In the genomic region with DNA sequence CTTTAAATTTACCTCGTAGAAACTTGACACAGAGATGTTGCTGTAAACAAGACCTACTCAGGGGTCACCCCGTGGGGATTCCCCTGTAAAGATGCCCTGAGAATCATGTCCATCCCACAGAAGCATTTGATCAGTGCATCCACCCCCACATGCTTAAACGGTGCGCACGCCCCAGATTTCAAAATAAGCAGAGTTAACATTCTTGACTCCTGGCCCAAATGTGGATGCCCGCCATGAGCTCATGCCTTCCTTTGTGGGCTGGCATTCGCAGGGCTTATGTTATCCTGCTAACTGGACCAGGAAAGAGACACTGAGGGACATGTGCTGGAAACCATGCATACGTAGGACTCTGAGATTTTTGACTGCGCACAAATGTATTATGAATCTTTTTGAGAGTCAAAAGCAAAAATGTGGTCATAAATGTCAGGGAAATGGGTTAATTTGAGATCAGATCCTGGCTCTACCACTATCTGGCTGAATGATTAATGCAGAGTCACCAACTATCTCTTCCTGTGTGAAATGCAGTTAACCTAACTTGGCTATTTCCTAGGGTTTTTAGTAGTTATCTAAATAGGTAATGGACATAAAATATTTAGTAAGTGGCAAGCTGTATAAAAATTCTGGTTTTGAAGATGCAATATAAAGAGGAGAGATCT, we compare ENCODE assay signal across 22 cellular contexts. TPM values are rescaled to one million over a fixed set of nuclear protein-coding genes. Genes with fewer than 3 reads are reported as not detected.
DNase-seq lines count a peak whose midpoint lies in the region; ATAC-seq and TF ChIP-seq lines count a peak whose summit lies in the region.
"Had no signal": no experiment of that assay in that cellular context is flagged by ENCODE, and none has a peak within 500 bp of the region (broad histone marks: within the 10 kb centered on the region; RNA-seq: fewer than 3 reads in every experiment).

No MANE protein-coding gene starts in this region.

- no peak overlapping the region for H3K4me3 Mint-ChIP-seq in activated CD4-positive, alpha-beta T cell treated with anti-CD3 and anti-CD28 coated beads for 36 hours
- H3K4me3 Mint-ChIP-seq: CD4-positive, alpha-beta T cell; effector memory CD8-positive, alpha-beta T cell; IgD-negative memory B cell; natural killer cell treated with Interleukin-12 subunit alpha and Interleukin-12 subunit beta and Interleukin-15 and Interleukin-18, amount 100 ng/mL, for 72 hours had no signal

- H3K79me2 ChIP-seq in PC-3 (ENCODE audit: low read length) = no peaks in the 10 kb centered on the region
- no peaks in the 10 kb centered on the region for H3K79me2 ChIP-seq in mammary epithelial cell (ENCODE audit: insufficient read depth, low read length)

- no peaks in the 10 kb centered on the region for H3F3A ChIP-seq in PC-3 (ENCODE audit: low read length, unreplicated experiment)

- H3K27me3 ChIP-seq in PC-3 (ENCODE audit: low read length) (no peaks in the 10 kb centered on the region), mammary epithelial cell (ENCODE audit: insufficient read depth, low read length) (no peaks in the 10 kb centered on the region), skeletal muscle satellite cell (ENCODE audit: control insufficient read depth, insufficient read depth, low read length) (no peaks in the 10 kb centered on the region)
- H3K27me3 ChIP-seq: brain microvascular endothelial cell, pancreas, Peyer's patch, tibial nerve had no signal

- peaks cover 33% of the 10 kb centered on the region for H3K4me1 Mint-ChIP-seq in activated CD4-positive, alpha-beta T cell treated with anti-CD3 and anti-CD28 coated beads for 36 hours

- H3K4me1 ChIP-seq in PC-3 (ENCODE audit: insufficient read depth, low read length) (peaks cover 25% of the 10 kb centered on the region), mammary epithelial cell (ENCODE audit: insufficient read depth, low read length) (peaks cover 8% of the 10 kb centered on the region), skeletal muscle satellite cell (ENCODE audit: control insufficient read depth, insufficient read depth, low read length) (peaks cover 29% of the 10 kb centered on the region)
- H3K4me1 ChIP-seq: pancreas, Peyer's patch, tibial nerve had no signal

- H3K4me2 ChIP-seq in PC-3 (ENCODE audit: low read length) = no peak overlapping the region
- no peak overlapping the region for H3K4me2 ChIP-seq in mammary epithelial cell (ENCODE audit: insufficient read depth, low read depth, low read length)
- H3K4me2 ChIP-seq in skeletal muscle satellite cell (ENCODE audit: low read length) = peak overlapping the region; percentile 39

- H4K20me1 ChIP-seq in PC-3 (ENCODE audit: low read length) (no peaks in the 10 kb centered on the region), mammary epithelial cell (ENCODE audit: insufficient read depth, low read length) (no peaks in the 10 kb centered on the region)

- H3K9me3 Mint-ChIP-seq in activated CD4-positive, alpha-beta T cell treated with anti-CD3 and anti-CD28 coated beads for 36 hours (ENCODE audit: low read depth) = no peaks in the 10 kb centered on the region
- H3K9me3 Mint-ChIP-seq: CD4-positive, alpha-beta T cell; IgD-negative memory B cell had no signal

- no peak overlapping the region for H3K27ac ChIP-seq in PC-3 (ENCODE audit: low read length)
- H3K27ac ChIP-seq in mammary epithelial cell (ENCODE audit: insufficient read depth, low read depth, low read length) = no peak overlapping the region
- H3K27ac ChIP-seq: 22Rv1, brain microvascular endothelial cell, coronary artery, pancreas, Peyer's patch, tibial nerve had no signal

- no peak for TF ChIP-seq CTCF in PC-3 (conservative IDR thresholded peaks at IDR 0.05; ENCODE audit: low read depth, low read length)
- no peak for TF ChIP-seq CTCF in mammary epithelial cell (conservative IDR thresholded peaks at IDR 0.05 in 1 of 2, IDR thresholded peaks at IDR 0.05 in 1 of 2; ENCODE audit: extremely low read depth in 1 of 2, insufficient read depth in 1 of 2, low read depth in 1 of 2, low read length in 2 of 2)

- H3K36me3 ChIP-seq in PC-3 (ENCODE audit: low read depth, low read length) (no peaks in the 10 kb centered on the region), mammary epithelial cell (ENCODE audit: insufficient read depth, low read length) (no peaks in the 10 kb centered on the region), skeletal muscle satellite cell (ENCODE audit: insufficient read depth, low read length) (no peaks in the 10 kb centered on the region)
- H3K36me3 ChIP-seq: brain microvascular endothelial cell, pancreas, Peyer's patch, tibial nerve had no signal

- intact Hi-C loops in activated CD4-positive, alpha-beta T cell treated with anti-CD3 and anti-CD28 coated beads for 36 hours (cut with DNase I, micrococcal nuclease) = loop anchor here in 1 of 2 experiments (5.0 kb wide), 1 partner anchor 50 kb away; no protein-coding TSS in a partner anchor
- intact Hi-C loops in PC-3 (cut with micrococcal nuclease) (loop anchor here (5.0 kb wide), 1 partner anchor 325 kb away; no protein-coding TSS in a partner anchor), mammary epithelial cell (cut with micrococcal nuclease) (no loop called here)

- no peaks in the 10 kb centered on the region for H3K27me3 Mint-ChIP-seq in activated CD4-positive, alpha-beta T cell treated with anti-CD3 and anti-CD28 coated beads for 36 hours
- H3K27me3 Mint-ChIP-seq: CD4-positive, alpha-beta T cell; IgD-negative memory B cell; natural killer cell treated with Interleukin-12 subunit alpha and Interleukin-12 subunit beta and Interleukin-15 and Interleukin-18, amount 100 ng/mL, for 72 hours had no signal

- H3K4me3 ChIP-seq in PC-3 (ENCODE audit: low read length) = no peak overlapping the region
- no peak overlapping the region for H3K4me3 ChIP-seq in mammary epithelial cell (replicated peaks in 1 of 3; ENCODE audit: insufficient read depth in 1 of 3, low read depth in 2 of 3, low read length in 3 of 3)
- no peak overlapping the region for H3K4me3 ChIP-seq in skeletal muscle satellite cell (ENCODE audit: low read length)
- H3K4me3 ChIP-seq: coronary artery, pancreas, Peyer's patch, tibial nerve had no signal

- POLR2A ChIA-PET in activated CD4-positive, alpha-beta T cell treated with anti-CD3 and anti-CD28 coated beads for 36 hours (lab: Charles Lee) = no interaction called here
- POLR2A ChIA-PET in PC-3 (lab: Charles Lee; ENCODE audit: unreplicated experiment) = no interaction called here

- H3K27ac Mint-ChIP-seq in activated CD4-positive, alpha-beta T cell treated with anti-CD3 and anti-CD28 coated beads for 36 hours = no peak overlapping the region
- H3K27ac Mint-ChIP-seq: CD4-positive, alpha-beta T cell; effector memory CD8-positive, alpha-beta T cell; IgD-negative memory B cell; natural killer cell treated with Interleukin-12 subunit alpha and Interleukin-12 subunit beta and Interleukin-15 and Interleukin-18, amount 100 ng/mL, for 72 hours had no signal

- no peaks in the 10 kb centered on the region for H3K36me3 Mint-ChIP-seq in activated CD4-positive, alpha-beta T cell treated with anti-CD3 and anti-CD28 coated beads for 36 hours (ENCODE audit: low read depth)
- H3K36me3 Mint-ChIP-seq: IgD-negative memory B cell; natural killer cell treated with Interleukin-12 subunit alpha and Interleukin-12 subunit beta and Interleukin-15 and Interleukin-18, amount 100 ng/mL, for 72 hours had no signal

- CTCF ChIA-PET in activated CD4-positive, alpha-beta T cell treated with anti-CD3 and anti-CD28 coated beads for 36 hours (lab: Charles Lee) = no interaction called here
- CTCF ChIA-PET in PC-3 (lab: Charles Lee) (no interaction called here), mammary epithelial cell (lab: Charles Lee; ENCODE audit: low non-redundant PET) (no interaction called here)

- 26% methylated on average over 9 of the region's 9 CpGs for WGBS in mammary epithelial cell (ENCODE audit: low coverage, missing lambda C conversion rate)

- in situ Hi-C loops in mammary epithelial cell (cut with MboI; ENCODE audit: low sequenced_read_pairs in 2 of 2) = no loop called here

- H3K9ac ChIP-seq in PC-3 (ENCODE audit: low read length) (no peak overlapping the region), mammary epithelial cell (ENCODE audit: insufficient read depth, low read length) (no peak overlapping the region), skeletal muscle satellite cell (ENCODE audit: low read depth, low read length) (no peak overlapping the region)

- H2AFZ ChIP-seq in PC-3 (ENCODE audit: low read length) = no peak overlapping the region
- peak overlapping the region; percentile 75 for H2AFZ ChIP-seq in mammary epithelial cell (ENCODE audit: low read depth, low read length)

- dilution Hi-C loops in mammary epithelial cell (cut with HindIII; ENCODE audit: low sequenced_read_pairs) = no loop called here

- H3K9me3 ChIP-seq in PC-3 (ENCODE audit: low read length) (no peaks in the 10 kb centered on the region), mammary epithelial cell (replicated peaks; ENCODE audit: insufficient read depth, low read length) (no peaks in the 10 kb centered on the region), skeletal muscle satellite cell (replicated peaks; ENCODE audit: low read length) (no peaks in the 10 kb centered on the region)
- H3K9me3 ChIP-seq: pancreas, Peyer's patch, tibial nerve had no signal

- no TSS peak for BruUV-seq in PC-3 (replicated peaks; lab: Mats Ljungman, UMichigan)
- no TSS peak for BruUV-seq in mammary epithelial cell (replicated peaks; lab: Mats Ljungman, UMichigan)

- DNase-seq in activated CD4-positive, alpha-beta T cell treated with anti-CD3 and anti-CD28 coated beads for 36 hours = peak; percentile 22
- no peak for DNase-seq in activated CD4-positive, alpha-beta T cell treated with anti-CD3 and anti-CD28 coated beads for 4 hours
- peak; percentile 15 for DNase-seq in PC-3
- DNase-seq in mammary epithelial cell = peak; percentile 43
- DNase-seq in NCI-H345 (lab: John Stamatoyannopoulos, UW) = no peak
- DNase-seq: brain microvascular endothelial cell; CD4-positive, alpha-beta T cell; effector memory CD8-positive, alpha-beta T cell; midbrain; NCI-H1436 treated with DMSO at 0.1 percent for 48 hours; NCI-H510A; pancreas; Peyer's patch; right cardiac atrium had no signal

- no peaks in the 10 kb centered on the region for H3K9me2 ChIP-seq in PC-3 (replicated peaks; ENCODE audit: low read length)

- peak; percentile 61 for ATAC-seq in activated CD4-positive, alpha-beta T cell treated with anti-CD3 and anti-CD28 coated beads for 36 hours
- peak; percentile 38; the same call in 1 of the 2 replicates for ATAC-seq in PC-3
- no peak for ATAC-seq in GM19351 (IDR thresholded peaks at IDR 0.05; ENCODE audit: unreplicated experiment)
- no peak for ATAC-seq in HG02885 (IDR thresholded peaks at IDR 0.05; ENCODE audit: poor library complexity, unreplicated experiment)
- ATAC-seq: effector memory CD8-positive, alpha-beta T cell; pancreas; right cardiac atrium had no signal

RNA-seq across cellular contexts. Expression of a gene that starts 9.1 kb away (rescaled TPM):
- under 1 TPM; 0.33 to 0.46 TPM for total RNA-seq in activated CD4-positive, alpha-beta T cell treated with anti-CD3 and anti-CD28 coated beads for 36 hours
- total RNA-seq in PC-3 (2014; rRNA removed) (0.23 and 0.29 TPM in 2 replicates), mammary epithelial cell (100 to 1,000 TPM; 286 to 289 TPM)
- 144 TPM for polyA plus RNA-seq in mammary epithelial cell
- polyA minus RNA-seq in mammary epithelial cell = 244 TPM
- total RNA-seq in skeletal muscle satellite cell (2012; rRNA removed) = under 0.01 and 0.44 TPM in 2 replicates
- total RNA-seq: natural killer cell treated with Interleukin-12 subunit alpha and Interleukin-12 subunit beta and Interleukin-15 and Interleukin-18, amount 100 ng/mL, for 72 hours had no signal

Comparison
In these comparisons a context has a peak if more than half of its experiments do, and no peak if none do; other contexts are left out.
1. DNase-seq: peak in activated CD4-positive, alpha-beta T cell treated with anti-CD3 and anti-CD28 coated beads for 36 hours (single experiment), PC-3 (single experiment) and mammary epithelial cell (single experiment); none in activated CD4-positive, alpha-beta T cell treated with anti-CD3 and anti-CD28 coated beads for 4 hours (0 of 2) and NCI-H345 (single experiment).
2. ATAC-seq: peak in activated CD4-positive, alpha-beta T cell treated with anti-CD3 and anti-CD28 coated beads for 36 hours (single experiment) and PC-3 (single experiment); none in GM19351 (single experiment) and HG02885 (single experiment).
3. RNA of a gene that starts 9.1 kb away (total RNA-seq): 286 to 289 TPM in mammary epithelial cell; 0.33 to 0.46 TPM in activated CD4-positive, alpha-beta T cell treated with anti-CD3 and anti-CD28 coated beads for 36 hours and 0.23 to 0.29 TPM in PC-3; every median in the first group is over 100 times any median in the second.